ENCODE assay signal across 27 cellular contexts in the genomic region with DNA sequence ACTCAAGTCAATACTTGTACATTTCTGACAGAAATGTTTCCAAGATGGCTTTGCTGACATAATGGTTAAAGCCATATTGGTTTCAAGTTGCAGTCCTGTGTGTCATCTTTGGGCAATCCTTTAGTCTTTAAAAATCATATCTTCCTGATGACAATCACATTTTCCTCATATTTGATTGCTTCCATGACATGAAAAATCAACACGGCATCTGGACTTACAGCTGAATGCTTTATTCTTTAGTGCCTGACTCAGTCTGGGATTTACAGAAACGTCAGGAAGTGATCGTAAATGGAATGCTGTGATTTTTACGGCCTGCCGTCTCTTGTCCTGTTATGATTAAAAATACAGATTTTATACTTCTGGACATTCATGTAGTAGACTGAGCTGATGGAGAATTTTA.
DNase-seq lines count a peak whose midpoint lies in the region; ATAC-seq, FAIRE-seq and TF ChIP-seq lines count a peak whose summit lies in the region.
"Had no signal": no experiment of that assay in that cellular context is flagged by ENCODE, and none has a peak within 500 bp of the region (broad histone marks: within the 10 kb centered on the region; RNA-seq: fewer than 3 reads in every experiment).

No MANE protein-coding gene starts in this region.

- no peak overlapping the region for H3K9ac ChIP-seq in HepG2 (ENCODE audit: insufficient read depth, low read depth, low read length)

- H3K4me2 ChIP-seq in HepG2 (ENCODE audit: low read depth, low read length), result no peak overlapping the region
- H3K4me2 ChIP-seq: hepatocyte had no signal

- H4K20me1 ChIP-seq in HepG2 (ENCODE audit: insufficient read depth, low read length), result no peaks in the 10 kb centered on the region

- ATAC-seq in GM21576 (IDR thresholded peaks at IDR 0.05; ENCODE audit: unreplicated experiment) (no peak), HepG2 (no peak)
- ATAC-seq: left colon, Right ventricle myocardium inferior, sciatic nerve had no signal

- no peaks in the 10 kb centered on the region for H3K4me1 ChIP-seq in HepG2 (ENCODE audit: insufficient read depth, low read length)
- H3K4me1 ChIP-seq: testis had no signal

- TF ChIP-seq EP300 in HepG2 (IDR thresholded peaks at IDR 0.05; ENCODE audit: low read depth in 2 of 2, low read length in 2 of 2) (no peak), HepG2 (CRISPR knock-in tag; IDR thresholded peaks at IDR 0.05; ENCODE audit: borderline replicate concordance) (no peak)

- no peaks in the 10 kb centered on the region for H3K79me2 ChIP-seq in HepG2 (ENCODE audit: insufficient read depth, low read length)
- H3K79me2 ChIP-seq: hepatocyte had no signal

- BruUV-seq in HepG2 (replicated peaks; lab: Mats Ljungman, UMichigan), result no TSS peak

- WGBS in HepG2 (ENCODE audit: low lambda C conversion rate), result 98% methylated on average over 5 of the region's 5 CpGs

- TF ChIP-seq CTCF in HepG2 (CRISPR knock-in tag; IDR thresholded peaks at IDR 0.05), result no peak

- DNase-seq in EL, result peak; percentile 73
- DNase-seq in MG63, result peak; percentile 14
- DNase-seq in epithelial cell of prostate (ENCODE audit: low read depth, low spot score), result peak; percentile 59
- DNase-seq in pons (ENCODE audit: low spot score), result peak; percentile 15
- DNase-seq in NK-92 treated with Interleukin-12 subunit alpha and Interleukin-12 subunit beta, amount 100 ng/mL, for 24 hours (lab: John Stamatoyannopoulos, UW), result no peak
- DNase-seq in OCI-M2 (lab: John Stamatoyannopoulos, UW; ENCODE audit: unreplicated experiment), result no peak
- no peak for DNase-seq in HepG2 (ENCODE audit: low spot score)
- DNase-seq: activated CD4-positive, alpha-beta T cell treated with anti-CD3 and anti-CD28 coated beads for 48 hours; activated T-cell treated with anti-CD3 and anti-CD28 coated beads, Interleukin-2, amount 50 U/mL, for 24 hours; CD4-positive, CD25-positive, alpha-beta regulatory T cell; erythroblast; KG1; left colon; NCI-H1436; NCI-H2081 treated with DMSO at 0.1 percent for 48 hours; NCI-H446 treated with DMSO at 0.1 percent for 48 hours; OCI-M1; stimulated activated CD4-positive, alpha-beta T cell treated with anti-CD3 and anti-CD28 coated beads, Interleukin-15, amount 100 ng/mL, for 24 hours; stimulated activated naive CD4-positive, alpha-beta T cell; testis had no signal

- POLR2A ChIA-PET in HepG2 (lab: Yijun Ruan, JAX), result no interaction called here

- no peak for FAIRE-seq in HepG2 (lab: Jason Lieb, UNC)
- FAIRE-seq: frontal cortex, HTR-8/SVneo, urothelium cell line had no signal

- H3K4me3 ChIP-seq in MG63 (no peak overlapping the region), HepG2 (replicated peaks in 1 of 3; ENCODE audit: insufficient read depth in 1 of 3, low read depth in 2 of 3, low read length in 3 of 3) (no peak overlapping the region)
- H3K4me3 ChIP-seq: hepatocyte, testis had no signal

- CTCF ChIA-PET in HepG2 (lab: Yijun Ruan, JAX; ENCODE audit: low intra/inter-chr PET ratio, low total read pairs), result no interaction called here

- peak overlapping the region; percentile 84 for H3K27ac ChIP-seq in epithelial cell of prostate
- no peak overlapping the region for H3K27ac ChIP-seq in HepG2 (ENCODE audit: extremely low read length, insufficient read depth, low read length)
- H3K27ac ChIP-seq: hepatocyte, testis had no signal

- in situ Hi-C loops in HepG2 (cut with HindIII; ENCODE audit: extremely low pct_ligation_motif_present, low pct_unique_long_range_greater_than_20kb), result no loop called here

- TF ChIP-seq RAD21 in HepG2 (CRISPR knock-in tag; IDR thresholded peaks at IDR 0.05), result no peak

- H3K9me3 ChIP-seq in MG63 (no peaks in the 10 kb centered on the region), HepG2 (ENCODE audit: low read length) (no peaks in the 10 kb centered on the region)
- H3K9me3 ChIP-seq: testis had no signal

- H2AFZ ChIP-seq in HepG2 (ENCODE audit: low read length), result no peak overlapping the region
- H2AFZ ChIP-seq: hepatocyte had no signal

- H3K27me3 ChIP-seq in MG63, result no peaks in the 10 kb centered on the region
- no peaks in the 10 kb centered on the region for H3K27me3 ChIP-seq in HepG2 (ENCODE audit: control insufficient read depth in 1 of 2, insufficient read depth in 2 of 2, low read length in 2 of 2)
- H3K27me3 ChIP-seq: hepatocyte, testis had no signal

- intact Hi-C loops in HepG2 (cut with micrococcal nuclease; ENCODE audit: unreplicated experiment), result no loop called here

- H3K36me3 ChIP-seq in MG63 (no peaks in the 10 kb centered on the region), HepG2 (replicated peaks in 1 of 2; ENCODE audit: control insufficient read depth in 1 of 2, insufficient read depth in 2 of 2, low read length in 2 of 2) (no peaks in the 10 kb centered on the region; a peak in 1 of 5 replicates)

- TF ChIP-seq POLR2A in HepG2 (IDR thresholded peaks at IDR 0.05; ENCODE audit: insufficient read depth in 1 of 2, low read depth in 2 of 2, low read length in 2 of 2), result no peak

TF ChIP-seq in HepG2, 621 proteins besides CTCF, POLR2A, EP300 and RAD21:
- TF ChIP-seq, protein P1, sequence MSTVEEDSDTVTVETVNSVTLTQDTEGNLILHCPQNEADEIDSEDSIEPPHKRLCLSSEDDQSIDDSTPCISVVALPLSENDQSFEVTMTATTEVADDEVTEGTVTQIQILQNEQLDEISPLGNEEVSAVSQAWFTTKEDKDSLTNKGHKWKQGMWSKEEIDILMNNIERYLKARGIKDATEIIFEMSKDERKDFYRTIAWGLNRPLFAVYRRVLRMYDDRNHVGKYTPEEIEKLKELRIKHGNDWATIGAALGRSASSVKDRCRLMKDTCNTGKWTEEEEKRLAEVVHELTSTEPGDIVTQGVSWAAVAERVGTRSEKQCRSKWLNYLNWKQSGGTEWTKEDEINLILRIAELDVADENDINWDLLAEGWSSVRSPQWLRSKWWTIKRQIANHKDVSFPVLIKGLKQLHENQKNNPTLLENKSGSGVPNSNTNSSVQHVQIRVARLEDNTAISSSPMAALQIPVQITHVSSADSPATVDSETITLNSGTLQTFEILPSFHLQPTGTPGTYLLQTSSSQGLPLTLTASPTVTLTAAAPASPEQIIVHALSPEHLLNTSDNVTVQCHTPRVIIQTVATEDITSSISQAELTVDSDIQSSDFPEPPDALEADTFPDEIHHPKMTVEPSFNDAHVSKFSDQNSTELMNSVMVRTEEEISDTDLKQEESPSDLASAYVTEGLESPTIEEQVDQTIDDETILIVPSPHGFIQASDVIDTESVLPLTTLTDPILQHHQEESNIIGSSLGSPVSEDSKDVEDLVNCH (CRISPR knock-in tag; IDR thresholded peaks at IDR 0.05), result no peak
- TF ChIP-seq POGZ (CRISPR knock-in tag; IDR thresholded peaks at IDR 0.05) (no peak), PCBP1 (IDR thresholded peaks at IDR 0.05; ENCODE audit: borderline replicate concordance, low read depth, low read length) (no peak), ZBTB21 (CRISPR knock-in tag; IDR thresholded peaks at IDR 0.05) (no peak), NCOA5 (CRISPR knock-in tag; IDR thresholded peaks at IDR 0.05) (no peak), BCL6 (CRISPR knock-in tag; IDR thresholded peaks at IDR 0.05) (no peak), ZNF878 (CRISPR knock-in tag; IDR thresholded peaks at IDR 0.05) (no peak), TCF12 (IDR thresholded peaks at IDR 0.05) (no peak), TCF12 (CRISPR knock-in tag; IDR thresholded peaks at IDR 0.05) (no peak), ZNF777 (CRISPR knock-in tag; IDR thresholded peaks at IDR 0.05) (no peak), ZBTB20 (CRISPR knock-in tag; IDR thresholded peaks at IDR 0.05; ENCODE audit: borderline replicate concordance, low read depth) (no peak)
- TF ChIP-seq, protein P2, sequence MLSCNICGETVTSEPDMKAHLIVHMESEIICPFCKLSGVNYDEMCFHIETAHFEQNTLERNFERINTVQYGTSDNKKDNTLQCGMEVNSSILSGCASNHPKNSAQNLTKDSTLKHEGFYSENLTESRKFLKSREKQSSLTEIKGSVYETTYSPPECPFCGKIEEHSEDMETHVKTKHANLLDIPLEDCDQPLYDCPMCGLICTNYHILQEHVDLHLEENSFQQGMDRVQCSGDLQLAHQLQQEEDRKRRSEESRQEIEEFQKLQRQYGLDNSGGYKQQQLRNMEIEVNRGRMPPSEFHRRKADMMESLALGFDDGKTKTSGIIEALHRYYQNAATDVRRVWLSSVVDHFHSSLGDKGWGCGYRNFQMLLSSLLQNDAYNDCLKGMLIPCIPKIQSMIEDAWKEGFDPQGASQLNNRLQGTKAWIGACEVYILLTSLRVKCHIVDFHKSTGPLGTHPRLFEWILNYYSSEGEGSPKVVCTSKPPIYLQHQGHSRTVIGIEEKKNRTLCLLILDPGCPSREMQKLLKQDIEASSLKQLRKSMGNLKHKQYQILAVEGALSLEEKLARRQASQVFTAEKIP (CRISPR knock-in tag; IDR thresholded peaks at IDR 0.05; ENCODE audit: borderline replicate concordance), result no peak
- TF ChIP-seq, protein P3, sequence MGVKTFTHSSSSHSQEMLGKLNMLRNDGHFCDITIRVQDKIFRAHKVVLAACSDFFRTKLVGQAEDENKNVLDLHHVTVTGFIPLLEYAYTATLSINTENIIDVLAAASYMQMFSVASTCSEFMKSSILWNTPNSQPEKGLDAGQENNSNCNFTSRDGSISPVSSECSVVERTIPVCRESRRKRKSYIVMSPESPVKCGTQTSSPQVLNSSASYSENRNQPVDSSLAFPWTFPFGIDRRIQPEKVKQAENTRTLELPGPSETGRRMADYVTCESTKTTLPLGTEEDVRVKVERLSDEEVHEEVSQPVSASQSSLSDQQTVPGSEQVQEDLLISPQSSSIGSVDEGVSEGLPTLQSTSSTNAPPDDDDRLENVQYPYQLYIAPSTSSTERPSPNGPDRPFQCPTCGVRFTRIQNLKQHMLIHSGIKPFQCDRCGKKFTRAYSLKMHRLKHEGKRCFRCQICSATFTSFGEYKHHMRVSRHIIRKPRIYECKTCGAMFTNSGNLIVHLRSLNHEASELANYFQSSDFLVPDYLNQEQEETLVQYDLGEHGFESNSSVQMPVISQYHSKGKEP (CRISPR knock-in tag; IDR thresholded peaks at IDR 0.05), result no peak
- TF ChIP-seq, protein P4, sequence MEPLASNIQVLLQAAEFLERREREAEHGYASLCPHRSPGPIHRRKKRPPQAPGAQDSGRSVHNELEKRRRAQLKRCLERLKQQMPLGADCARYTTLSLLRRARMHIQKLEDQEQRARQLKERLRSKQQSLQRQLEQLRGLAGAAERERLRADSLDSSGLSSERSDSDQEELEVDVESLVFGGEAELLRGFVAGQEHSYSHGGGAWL (CRISPR knock-in tag; IDR thresholded peaks at IDR 0.05), result no peak

Comparison
In these comparisons a context has a peak if more than half of its experiments do, and no peak if none do; other contexts are left out.
1. DNase-seq: peak in EL (single experiment), MG63 (single experiment), epithelial cell of prostate (single experiment) and pons (single experiment); none in NK-92 treated with Interleukin-12 subunit alpha and Interleukin-12 subunit beta, amount 100 ng/mL, for 24 hours (single experiment), OCI-M2 (single experiment) and HepG2 (single experiment).